ENCODE assay signal across 29 cellular contexts in the genomic region with DNA sequence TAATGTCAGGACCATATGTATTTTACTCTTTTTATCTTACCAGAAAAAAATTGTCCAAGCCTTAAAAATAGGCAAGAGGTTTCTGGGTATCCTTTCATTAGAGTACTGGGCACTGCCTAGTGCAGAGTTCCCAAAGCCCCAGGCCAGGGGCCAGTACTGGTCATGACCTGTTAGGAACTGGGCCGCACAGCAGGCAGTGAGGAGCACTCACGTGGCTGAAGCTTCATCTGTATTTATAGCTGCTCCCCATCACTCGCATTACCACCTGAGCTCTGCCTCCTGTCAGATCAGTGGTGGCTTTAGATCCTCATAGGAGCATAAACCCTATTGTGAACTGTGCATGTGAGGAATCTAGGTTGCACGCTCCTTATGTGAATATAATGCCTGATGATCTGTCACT.
"Had no signal": no experiment of that assay in that cellular context is flagged by ENCODE, and none has a peak within 500 bp of the region (broad histone marks: within the 10 kb centered on the region; RNA-seq: fewer than 3 reads in every experiment).

No MANE protein-coding gene starts in this region.

- H3K27ac ChIP-seq: ascending aorta, breast epithelium, cardiac muscle cell, colonic mucosa, epithelial cell of prostate, esophagus squamous epithelium, gastroesophageal sphincter had no signal

- H3K9me3 Mint-ChIP-seq: activated CD4-positive, alpha-beta T cell treated with anti-CD3 and anti-CD28 coated beads, Interleukin-2, amount 10 ng/mL, durations not matched to agents 7 days and 5 days; activated naive CD4-positive, alpha-beta T cell treated with anti-CD3 and anti-CD28 coated beads, Interleukin-2, amount 10 ng/mL, durations not matched to agents 7 days and 5 days; activated naive CD4-positive, alpha-beta T cell treated with anti-CD3 and anti-CD28 coated beads, Interleukin-2, amount 50 U/mL, for 72 hours; activated T-cell treated with anti-CD3 and anti-CD28 coated beads, Interleukin-2, amount 50 U/mL, for 24 hours; activated T-cell treated with anti-CD3 and anti-CD28 coated beads, Interleukin-2, amount 50 U/mL, for 72 hours; brain had no signal

- H3K27me3 ChIP-seq: ascending aorta, breast epithelium, cardiac muscle cell, colonic mucosa, esophagus squamous epithelium, gastroesophageal sphincter had no signal

- H3K4me3 ChIP-seq: ascending aorta, breast epithelium, cardiac muscle cell, colonic mucosa, esophagus squamous epithelium, gastroesophageal sphincter had no signal

- ATAC-seq: activated naive CD4-positive, alpha-beta T cell treated with anti-CD3 and anti-CD28 coated beads, Interleukin-2, amount 50 U/mL, for 72 hours; activated T-cell treated with anti-CD3 and anti-CD28 coated beads, Interleukin-2, amount 50 U/mL, for 72 hours; gastroesophageal sphincter; T-helper 17 cell; WTC11 had no signal

- DNase-seq: activated CD4-positive, alpha-beta memory T cell treated with anti-CD3 and anti-CD28 coated beads, Interleukin-2, amount 10 ng/mL, durations not matched to agents 7 days and 5 days; activated CD4-positive, alpha-beta T cell treated with anti-CD3 and anti-CD28 coated beads for 1 hour; activated CD4-positive, alpha-beta T cell treated with anti-CD3 and anti-CD28 coated beads for 4 hours; activated CD4-positive, alpha-beta T cell treated with anti-CD3 and anti-CD28 coated beads, Interleukin-2, amount 10 ng/mL, durations not matched to agents 7 days and 5 days; activated CD4-positive, alpha-beta T cell treated with anti-CD3 and anti-CD28 coated beads, Interleukin-2, amount 50 U/mL, for 4 hours; activated CD8-positive, alpha-beta memory T cell treated with anti-CD3 and anti-CD28 coated beads, Interleukin-2, amount 50 U/mL, for 48 hours; activated gamma-delta T cell; activated naive CD4-positive, alpha-beta T cell; activated naive CD4-positive, alpha-beta T cell treated with anti-CD3 and anti-CD28 coated beads, Interleukin-2, amount 10 ng/mL, durations not matched to agents 7 days and 5 days; activated naive CD8-positive, alpha-beta T cell treated with anti-CD3 and anti-CD28 coated beads, Interleukin-2, amount 10 ng/mL, durations not matched to agents 7 days and 5 days; activated T-cell treated with anti-CD3 and anti-CD28 coated beads for 4 hours; activated T-cell treated with anti-CD3 and anti-CD28 coated beads, Interleukin-2, amount 50 U/mL, for 24 hours; activated T-cell treated with anti-CD3 and anti-CD28 coated beads, Interleukin-2, amount 50 U/mL, for 72 hours; central memory CD4-positive, alpha-beta T cell; cerebellar nuclear complex; colonic mucosa; effector CD8-positive, alpha-beta T cell; esophagus squamous epithelium; foreskin melanocyte; T-helper 1 cell; T-helper 17 cell had no signal

- H3K4me3 Mint-ChIP-seq: activated CD4-positive, alpha-beta memory T cell treated with anti-CD3 and anti-CD28 coated beads, Interleukin-2, amount 10 ng/mL, durations not matched to agents 7 days and 5 days; activated CD4-positive, alpha-beta T cell treated with anti-CD3 and anti-CD28 coated beads, Interleukin-2, amount 10 ng/mL, durations not matched to agents 7 days and 5 days; activated naive CD4-positive, alpha-beta T cell treated with anti-CD3 and anti-CD28 coated beads, Interleukin-2, amount 10 ng/mL, durations not matched to agents 7 days and 5 days; activated naive CD8-positive, alpha-beta T cell treated with anti-CD3 and anti-CD28 coated beads, Interleukin-2, amount 10 ng/mL, durations not matched to agents 7 days and 5 days; activated T-cell treated with anti-CD3 and anti-CD28 coated beads, Interleukin-2, amount 50 U/mL, for 24 hours; activated T-cell treated with anti-CD3 and anti-CD28 coated beads, Interleukin-2, amount 50 U/mL, for 72 hours; brain; T-helper 17 cell; WTC11 had no signal

- H3K4me1 ChIP-seq: ascending aorta, breast epithelium had no signal

- H3K9me3 ChIP-seq: ascending aorta, breast epithelium, colonic mucosa, esophagus squamous epithelium, gastroesophageal sphincter had no signal

- H3K36me3 Mint-ChIP-seq: activated naive CD4-positive, alpha-beta T cell treated with anti-CD3 and anti-CD28 coated beads, Interleukin-2, amount 10 ng/mL, durations not matched to agents 7 days and 5 days; activated naive CD4-positive, alpha-beta T cell treated with anti-CD3 and anti-CD28 coated beads, Interleukin-2, amount 50 U/mL, for 72 hours; activated naive CD8-positive, alpha-beta T cell treated with anti-CD3 and anti-CD28 coated beads, Interleukin-2, amount 10 ng/mL, durations not matched to agents 7 days and 5 days; brain had no signal

- H3K36me3 ChIP-seq: ascending aorta, breast epithelium, cardiac muscle cell, colonic mucosa, esophagus squamous epithelium, gastroesophageal sphincter had no signal

- H3K27ac Mint-ChIP-seq: activated CD4-positive, alpha-beta memory T cell treated with anti-CD3 and anti-CD28 coated beads, Interleukin-2, amount 10 ng/mL, durations not matched to agents 7 days and 5 days; activated CD4-positive, alpha-beta T cell treated with anti-CD3 and anti-CD28 coated beads, Interleukin-2, amount 10 ng/mL, durations not matched to agents 7 days and 5 days; activated naive CD4-positive, alpha-beta T cell treated with anti-CD3 and anti-CD28 coated beads, Interleukin-2, amount 10 ng/mL, durations not matched to agents 7 days and 5 days; activated naive CD4-positive, alpha-beta T cell treated with anti-CD3 and anti-CD28 coated beads, Interleukin-2, amount 50 U/mL, for 72 hours; activated naive CD8-positive, alpha-beta T cell treated with anti-CD3 and anti-CD28 coated beads, Interleukin-2, amount 10 ng/mL, durations not matched to agents 7 days and 5 days; activated T-cell treated with anti-CD3 and anti-CD28 coated beads, Interleukin-2, amount 50 U/mL, for 24 hours; activated T-cell treated with anti-CD3 and anti-CD28 coated beads, Interleukin-2, amount 50 U/mL, for 72 hours; T-helper 17 cell; WTC11 had no signal

- H3K4me1 Mint-ChIP-seq: activated naive CD4-positive, alpha-beta T cell treated with anti-CD3 and anti-CD28 coated beads, Interleukin-2, amount 10 ng/mL, durations not matched to agents 7 days and 5 days; T-helper 17 cell had no signal
